ENCODE assay signal across 26 cellular contexts in the genomic region with DNA sequence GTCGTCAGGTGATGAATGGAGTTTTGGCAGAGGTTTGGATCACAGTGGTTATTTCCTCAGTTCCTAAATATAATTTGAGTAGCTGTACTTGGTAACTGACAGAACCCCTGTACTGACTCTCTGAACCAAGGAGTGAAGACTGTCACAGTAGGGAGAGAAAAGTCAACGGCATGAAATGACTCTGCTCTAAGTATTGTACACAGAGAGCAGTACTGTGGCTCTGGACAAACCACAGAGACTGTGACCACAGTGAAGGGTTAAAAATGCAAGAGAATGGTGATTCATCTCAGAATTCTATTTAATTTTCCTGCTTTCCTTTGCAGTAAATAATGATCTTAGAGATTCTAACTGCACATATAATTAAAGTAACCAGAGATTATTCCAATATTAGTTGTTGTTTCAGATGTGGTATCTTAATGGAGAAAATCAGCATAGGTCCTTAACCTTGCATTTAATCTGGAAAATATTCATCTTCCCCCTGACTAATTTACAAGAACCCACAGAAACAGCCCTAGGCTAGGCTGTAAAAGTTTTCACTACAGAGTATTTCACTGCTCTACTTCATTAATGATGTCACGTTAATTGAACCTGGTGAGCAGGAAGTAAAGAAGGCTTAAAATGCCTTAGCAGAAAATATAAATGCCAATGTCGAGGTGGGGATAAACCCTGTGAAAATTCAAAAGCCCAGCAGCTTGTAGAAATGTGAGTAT.
DNase-seq lines count a peak whose midpoint lies in the region; ATAC-seq and TF ChIP-seq lines count a peak whose summit lies in the region.
"Had no signal": no experiment of that assay in that cellular context is flagged by ENCODE, and none has a peak within 500 bp of the region (broad histone marks: within the 10 kb centered on the region; RNA-seq: fewer than 3 reads in every experiment).

No MANE protein-coding gene starts in this region.

- H3K79me2 ChIP-seq in OCI-LY3 (ENCODE audit: low read length) = no peaks in the 10 kb centered on the region

- H3K4me2 ChIP-seq in OCI-LY3 (ENCODE audit: low read length) = no peak overlapping the region
- H3K4me2 ChIP-seq: KMS-11 had no signal

- DNase-seq in epithelial cell of prostate (ENCODE audit: low read depth, low spot score) (peak; percentile 49), medulla oblongata (ENCODE audit: extremely low spot score) (no peak), inferior parietal cortex (ENCODE audit: extremely low spot score) (no peak), GM20000 (ENCODE audit: low spot score) (no peak)
- no peak for DNase-seq in stimulated activated CD4-positive, alpha-beta T cell treated with anti-CD3 and anti-CD28 coated beads, Interleukin-4, amount 100 ng/mL, for 24 hours
- DNase-seq: activated CD4-positive, alpha-beta T cell treated with anti-CD3 and anti-CD28 coated beads for 48 hours; activated naive CD4-positive, alpha-beta T cell treated with anti-CD3 and anti-CD28 coated beads for 36 hours; activated T-cell treated with anti-CD3 and anti-CD28 coated beads, Interleukin-2, amount 50 U/mL, for 72 hours; amniotic stem cell; caudate nucleus; dermis blood vessel endothelial cell; DMS79 treated with DMSO at 0.1 percent for 48 hours; HFFc6; immature natural killer cell; mucosa of descending colon; NCI-H1694; NCI-H2171 treated with DMSO at 0.1 percent for 48 hours; NCI-H69; T-helper 1 cell; uterus had no signal

- H3K9me3 ChIP-seq in OCI-LY3 (ENCODE audit: insufficient read depth, low read length) = no peaks in the 10 kb centered on the region
- H3K9me3 ChIP-seq: mucosa of descending colon, SJCRH30, suprapubic skin, uterus had no signal

- H3K27ac ChIP-seq in OCI-LY3 (ENCODE audit: low read length) (no peak overlapping the region), epithelial cell of prostate (peak overlapping the region; percentile 21)
- H3K27ac ChIP-seq: KMS-11, SJCRH30, suprapubic skin, uterus had no signal

- no peak overlapping the region for H3K9ac ChIP-seq in OCI-LY3 (ENCODE audit: low read length)
- H3K9ac ChIP-seq: KMS-11 had no signal

- ATAC-seq in GM18519 (IDR thresholded peaks at IDR 0.05; ENCODE audit: low FRiP score, unreplicated experiment) = peak; percentile 53
- ATAC-seq in HG02678 (IDR thresholded peaks at IDR 0.05; ENCODE audit: unreplicated experiment) = peak; percentile 48
- ATAC-seq: activated T-cell treated with anti-CD3 and anti-CD28 coated beads, Interleukin-2, amount 50 U/mL, for 72 hours; mucosa of descending colon had no signal

- H2AFZ ChIP-seq in OCI-LY3 (ENCODE audit: low read depth, low read length) = peak overlapping the region; percentile 9; the same call in 1 of the 2 replicates

- H4K20me1 ChIP-seq in OCI-LY3 (ENCODE audit: insufficient read depth, low read length) = no peaks in the 10 kb centered on the region

- no peak overlapping the region for H3K4me3 ChIP-seq in OCI-LY3 (ENCODE audit: low read length)
- H3K4me3 ChIP-seq: mucosa of descending colon, SJCRH30, suprapubic skin, uterus had no signal

- H3K36me3 ChIP-seq in OCI-LY3 (replicated peaks; ENCODE audit: low read depth, low read length) = no peaks in the 10 kb centered on the region
- H3K36me3 ChIP-seq: SJCRH30, suprapubic skin, uterus had no signal

- H3K27me3 ChIP-seq in OCI-LY3 (ENCODE audit: low read depth, low read length) = no peaks in the 10 kb centered on the region
- H3K27me3 ChIP-seq: suprapubic skin, uterus had no signal

- TF ChIP-seq CTCF in OCI-LY3 (IDR thresholded peaks at IDR 0.05; ENCODE audit: low read depth, low read length) = no peak
- no peak for TF ChIP-seq CTCF in GM20000 (IDR thresholded peaks at IDR 0.05; ENCODE audit: extremely low read depth, missing control alignments)

- H3K4me1 ChIP-seq in OCI-LY3 (ENCODE audit: low read length) = peaks cover 8% of the 10 kb centered on the region; the same call in 1 of the 2 replicates
- H3K4me1 ChIP-seq: SJCRH30, suprapubic skin, uterus had no signal
